ENCODE assay signal across 8 cellular contexts in genomic region chr19:40347476-40348124, GRCh38. TPM values are rescaled to one million over a fixed set of nuclear protein-coding genes. Genes with fewer than 3 reads are reported as not detected.
DNase-seq lines count a peak whose midpoint lies in the region; ATAC-seq and TF ChIP-seq lines count a peak whose summit lies in the region.

No MANE protein-coding gene starts in this region.

- POLR2A ChIA-PET in AG04449 (lab: Yijun Ruan, JAX), result interaction anchor here (0.8 to 1.3 kb wide), 7 partner anchors 11 to 242 kb away, joined by 3 to 5 read pairs (median 3); partner anchors contain the start of gene SERTAD1

- H3K4me1 ChIP-seq in breast epithelium, result no peaks in the 10 kb centered on the region
- H3K4me1 ChIP-seq in mucosa of rectum (ENCODE audit: control insufficient read depth in 2 of 2, insufficient read depth in 2 of 2, low read length in 2 of 2), result peaks cover 9% of the 10 kb centered on the region in 2 donors

- no peaks in the 10 kb centered on the region for H3K27me3 ChIP-seq in HL-60 (ENCODE audit: insufficient read depth, poor library complexity, severe bottlenecking)
- H3K27me3 ChIP-seq in breast epithelium, result no peaks in the 10 kb centered on the region
- no peaks in the 10 kb centered on the region for H3K27me3 ChIP-seq in mucosa of rectum (ENCODE audit: control insufficient read depth in 2 of 2, insufficient read depth in 2 of 2, low read length in 2 of 2)

- H3K27ac ChIP-seq in HL-60 (replicated peaks), result peak overlapping the region; percentile 65
- H3K27ac ChIP-seq in breast epithelium, result peak overlapping the region; percentile 77 to 82
- H3K27ac ChIP-seq in mucosa of rectum (ENCODE audit: low read depth in 2 of 2, low read length in 2 of 2), result peak overlapping the region; percentile 51 to 58

- H3K9ac ChIP-seq in mucosa of rectum (ENCODE audit: low read depth in 1 of 2, low read length in 2 of 2), result peak overlapping the region; percentile 88 to 91

- intact Hi-C loops in breast epithelium (cut with DNase I; ENCODE audit: low total_unique reads), result no loop called here

- no peak for DNase-seq in AG04449 (ENCODE audit: low read depth, low spot score)
- DNase-seq in HL-60 (ENCODE audit: low read depth in 1 of 2, low spot score in 1 of 2), result peak in 1 of 2 experiments; percentile 49
- DNase-seq in breast epithelium (ENCODE audit: low spot score in 2 of 2), result no peak
- DNase-seq in activated CD4-positive, CD25-positive, alpha-beta regulatory T cell (lab: John Stamatoyannopoulos, UW), result no peak

- TF ChIP-seq CTCF in AG04449 (IDR thresholded peaks at IDR 0.05; ENCODE audit: insufficient read depth, low read length, missing control alignments) (no peak), HL-60 (IDR thresholded peaks at IDR 0.05; ENCODE audit: insufficient read depth, low read length) (no peak), breast epithelium (IDR thresholded peaks at IDR 0.05) (no peak)

- CTCF ChIA-PET in AG04449 (lab: Yijun Ruan, JAX), result interaction anchor here (0.6 to 2.2 kb wide), 5 partner anchors 10 to 316 kb away, joined by 3 to 9 read pairs (median 5); no protein-coding TSS in a partner anchor

- no peaks in the 10 kb centered on the region for H3K36me3 ChIP-seq in breast epithelium
- peaks cover 0 to 3% of the 10 kb centered on the region in 2 donors for H3K36me3 ChIP-seq in mucosa of rectum (ENCODE audit: control insufficient read depth in 2 of 2, insufficient read depth in 2 of 2, low read length in 2 of 2)

- no peak for ATAC-seq in GM18511 (IDR thresholded peaks at IDR 0.05; ENCODE audit: unreplicated experiment)
- no peak for ATAC-seq in HG03025 (IDR thresholded peaks at IDR 0.05; ENCODE audit: low FRiP score, unreplicated experiment)
- no peak for ATAC-seq in HG03159 (IDR thresholded peaks at IDR 0.05; ENCODE audit: unreplicated experiment)

- H3K9me3 ChIP-seq in breast epithelium (no peaks in the 10 kb centered on the region), mucosa of rectum (ENCODE audit: control insufficient read depth in 2 of 2, low read length in 2 of 2) (no peaks in the 10 kb centered on the region)

- TF ChIP-seq POLR2A in breast epithelium (IDR thresholded peaks at IDR 0.05), result no peak

- H3K4me3 ChIP-seq in AG04449 (ENCODE audit: low read depth, low read length) (peak overlapping the region; percentile 81), HL-60 (replicated peaks; ENCODE audit: insufficient read depth, low read length) (peak overlapping the region; percentile 58), breast epithelium (peak overlapping the region; percentile 70 to 80 (median 77)), mucosa of rectum (ENCODE audit: low read length in 2 of 2) (peak overlapping the region; percentile 75 to 97)

RNA-seq across cellular contexts. Expression of gene C19orf47, which starts 0.6 kb away (rescaled TPM):
- total RNA-seq in breast epithelium, result 10 to 100 TPM in 2 of 3 donors, 1 to 10 TPM in 1; 6.7 to 13.0 (median 10.2) TPM

RNA-seq across cellular contexts. Expression of gene PLD3, which starts 0.9 kb away (rescaled TPM):
- 100 to 1,000 TPM; 165 to 473 (median 221) TPM for total RNA-seq in breast epithelium

RNA-seq across cellular contexts. Expression of gene HIPK4, which starts 42.4 kb away (rescaled TPM):
- under 1 TPM in 2 of 3 donors, not detected in 1; 0.16 to 0.33 TPM for total RNA-seq in breast epithelium
